25 cellular contexts compared by ENCODE assay signal in genomic region chr5:5546408-5546807, GRCh38.
"Had no signal": no experiment of that assay in that cellular context is flagged by ENCODE, and none has a peak within 500 bp of the region (broad histone marks: within the 10 kb centered on the region; RNA-seq: fewer than 3 reads in every experiment).

No MANE protein-coding gene starts in this region.

- H3K27ac ChIP-seq: colonic mucosa, epithelial cell of prostate, esophagus squamous epithelium, gastrocnemius medialis, heart right ventricle, left lung, lower lobe of right lung had no signal

- DNase-seq: colonic mucosa; cortex of kidney; effector CD8-positive, alpha-beta T cell; effector memory CD8-positive, alpha-beta T cell; endodermal cell; erythroblast; esophagus squamous epithelium; foreskin fibroblast; foreskin melanocyte; gastrocnemius medialis; glutamatergic neuron; head of caudate nucleus; heart right ventricle; hippocampal formation; left cardiac atrium; left lung; left ventricle myocardium superior; lower lobe of right lung; mesenchymal stem cell; mucosa of descending colon; naive B cell had no signal

- H3K4me1 Mint-ChIP-seq: naive B cell had no signal

- ATAC-seq: effector memory CD8-positive, alpha-beta T cell; esophagus mucosa; gastrocnemius medialis; heart right ventricle; left cardiac atrium; left lung; left ventricle myocardium superior; lower lobe of right lung; mucosa of descending colon had no signal

- H3K36me3 ChIP-seq: colonic mucosa, esophagus squamous epithelium, gastrocnemius medialis, heart right ventricle, left lung, lower lobe of right lung had no signal

- H3K27ac Mint-ChIP-seq: dendritic cell treated with granulocyte-macrophage colony-stimulating factor and Interleukin-4, amounts not matched to agents 40 ng/mL and 50 ng/mL, for 4 days; effector memory CD8-positive, alpha-beta T cell; endodermal cell; mesothelial cell of epicardium; naive B cell had no signal

- H3K9me3 ChIP-seq: colonic mucosa, esophagus squamous epithelium, gastrocnemius medialis, left lung, lower lobe of right lung, mucosa of descending colon had no signal

- H3K4me3 Mint-ChIP-seq: dendritic cell treated with granulocyte-macrophage colony-stimulating factor and Interleukin-4, amounts not matched to agents 40 ng/mL and 50 ng/mL, for 4 days; effector memory CD8-positive, alpha-beta T cell; endodermal cell; mesothelial cell of epicardium; naive B cell had no signal

- H3K27me3 Mint-ChIP-seq: dendritic cell treated with granulocyte-macrophage colony-stimulating factor and Interleukin-4, amounts not matched to agents 40 ng/mL and 50 ng/mL, for 4 days had no signal

- H3K4me3 ChIP-seq: colonic mucosa, esophagus squamous epithelium, gastrocnemius medialis, heart right ventricle, left lung, lower lobe of right lung, mucosa of descending colon had no signal

- H3K36me3 Mint-ChIP-seq: mesothelial cell of epicardium, naive B cell had no signal

- H3K27me3 ChIP-seq: colonic mucosa, gastrocnemius medialis, left lung had no signal

- H3K4me1 ChIP-seq: colonic mucosa, esophagus squamous epithelium, gastrocnemius medialis, left lung, lower lobe of right lung had no signal
